Comparison of ENCODE assay signal across 11 cellular contexts in the genomic region with DNA sequence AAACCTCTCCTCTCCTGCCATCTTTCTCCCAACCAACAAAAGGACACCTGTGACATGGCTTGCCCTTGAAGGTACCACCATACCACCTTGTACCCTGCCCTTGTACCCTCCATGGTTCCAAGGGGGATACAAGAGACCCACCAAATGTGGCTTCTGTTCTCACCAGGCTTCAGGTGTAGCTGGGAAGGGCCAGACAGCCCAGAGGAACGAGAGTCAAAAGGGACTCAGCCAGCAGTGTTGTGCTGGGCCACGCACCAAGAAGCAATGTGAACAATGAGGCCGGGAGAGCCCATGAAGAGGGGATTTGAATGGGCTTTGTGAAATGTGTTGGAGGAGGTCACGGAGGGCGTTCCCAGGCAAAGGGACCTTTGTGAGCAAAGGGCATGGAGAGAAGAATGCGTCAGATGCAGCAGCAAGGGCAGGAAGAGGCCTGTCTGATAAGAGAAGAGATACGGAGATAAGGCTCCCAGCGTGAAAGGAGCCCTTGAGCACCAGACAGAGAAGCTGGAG. TPM values are rescaled to one million over a fixed set of nuclear protein-coding genes. Genes with fewer than 3 reads are reported as not detected.
DNase-seq lines count a peak whose midpoint lies in the region; ATAC-seq and TF ChIP-seq lines count a peak whose summit lies in the region.
"Had no signal": no experiment of that assay in that cellular context is flagged by ENCODE, and none has a peak within 500 bp of the region (broad histone marks: within the 10 kb centered on the region; RNA-seq: fewer than 3 reads in every experiment).

No MANE protein-coding gene starts in this region.

- H3K23ac ChIP-seq in mesendoderm (ENCODE audit: low read length) (no peak overlapping the region), H9 (ENCODE audit: insufficient read length, low read depth, low read length) (no peak overlapping the region)

- H3K36me3 ChIP-seq in CD8-positive, alpha-beta memory T cell (ENCODE audit: insufficient read depth, low read length) = no peaks in the 10 kb centered on the region
- no peaks in the 10 kb centered on the region for H3K36me3 ChIP-seq in mesendoderm (ENCODE audit: control insufficient read depth, insufficient read depth, low read length)
- H3K36me3 ChIP-seq: right atrium auricular region had no signal

- H4K91ac ChIP-seq in H9 (ENCODE audit: insufficient read length, low read depth, low read length) = no peak overlapping the region

- no peak overlapping the region for H3K9ac ChIP-seq in mesendoderm (ENCODE audit: low read length)
- H3K9ac ChIP-seq in H9 (ENCODE audit: extremely low read depth, insufficient read length, low read length) = no peak overlapping the region

- H3K36me3 Mint-ChIP-seq in CD8-positive, alpha-beta memory T cell = no peaks in the 10 kb centered on the region
- no peaks in the 10 kb centered on the region for H3K36me3 Mint-ChIP-seq in activated naive CD8-positive, alpha-beta T cell treated with anti-CD3 and anti-CD28 coated beads, Interleukin-2, amount 10 ng/mL, durations not matched to agents 7 days and 5 days
- H3K36me3 Mint-ChIP-seq in H9 (ENCODE audit: insufficient read depth in 1 of 3, low read depth in 3 of 3) = no peaks in the 10 kb centered on the region

- H4K20me1 ChIP-seq in H9 (ENCODE audit: control insufficient read depth, insufficient read depth, insufficient read length) = no peaks in the 10 kb centered on the region

- ATAC-seq in activated naive CD8-positive, alpha-beta T cell treated with anti-CD3 and anti-CD28 coated beads, Interleukin-2, amount 10 ng/mL, durations not matched to agents 7 days and 5 days (ENCODE audit: low read depth) = no peak
- no peak for ATAC-seq in HG03432 (IDR thresholded peaks at IDR 0.05; ENCODE audit: unreplicated experiment)

- CTCF ChIA-PET in CD8-positive, alpha-beta memory T cell (lab: Charles Lee) = no interaction called here

- H3K4me1 Mint-ChIP-seq in CD8-positive, alpha-beta memory T cell = peaks cover 40 to 46% (median 42%) of the 10 kb centered on the region in 3 donors
- H3K4me1 Mint-ChIP-seq in activated naive CD8-positive, alpha-beta T cell treated with anti-CD3 and anti-CD28 coated beads, Interleukin-2, amount 10 ng/mL, durations not matched to agents 7 days and 5 days = peaks cover 28% of the 10 kb centered on the region
- H3K4me1 Mint-ChIP-seq in H9 = peaks cover 0 to 4% of the 10 kb centered on the region in 2 experiments; a peak in 3 of 4 replicates

- DNase-seq in CD8-positive, alpha-beta memory T cell = peak in 3 of 5 donors; percentile 9 to 36 (median 22)
- DNase-seq in NCI-H146 treated with DMSO at 0.1 percent for 48 hours (lab: John Stamatoyannopoulos, UW; ENCODE audit: unreplicated experiment) = peak; percentile 39
- no peak for DNase-seq in activated naive CD8-positive, alpha-beta T cell treated with anti-CD3 and anti-CD28 coated beads, Interleukin-2, amount 10 ng/mL, durations not matched to agents 7 days and 5 days
- peak; percentile 98 for DNase-seq in mesendoderm
- no peak for DNase-seq in AG08395 (ENCODE audit: low spot score)
- DNase-seq in H9 = no peak
- DNase-seq in NCI-H1694 (lab: John Stamatoyannopoulos, UW) = no peak
- DNase-seq: caudate nucleus, COR-L47 had no signal

- H4K8ac ChIP-seq in mesendoderm (ENCODE audit: low read depth, low read length) = no peak overlapping the region
- H4K8ac ChIP-seq in H9 (replicated peaks; ENCODE audit: insufficient read length, low read depth, low read length) = no peak overlapping the region

- TF ChIP-seq CTCF in H9 (conservative IDR thresholded peaks at IDR 0.05) = no peak

- peak overlapping the region; percentile 95 for H2BK5ac ChIP-seq in mesendoderm (ENCODE audit: low read length)
- H2BK5ac ChIP-seq in H9 (ENCODE audit: insufficient read length, low read length) = no peak overlapping the region

- H3K18ac ChIP-seq in mesendoderm (ENCODE audit: low read length) (peak overlapping the region; percentile 53), H9 (ENCODE audit: insufficient read length, low read depth, low read length) (no peak overlapping the region)

- peak overlapping the region; percentile 37 to 92 (median 60) for H3K4me3 Mint-ChIP-seq in CD8-positive, alpha-beta memory T cell
- H3K4me3 Mint-ChIP-seq in activated naive CD8-positive, alpha-beta T cell treated with anti-CD3 and anti-CD28 coated beads, Interleukin-2, amount 10 ng/mL, durations not matched to agents 7 days and 5 days = peak overlapping the region; percentile 76
- no peak overlapping the region for H3K4me3 Mint-ChIP-seq in H9

- no peaks in the 10 kb centered on the region for H3K27me3 ChIP-seq in CD8-positive, alpha-beta memory T cell (ENCODE audit: insufficient read depth, low read length, poor library complexity, severe bottlenecking)
- H3K27me3 ChIP-seq in mesendoderm (ENCODE audit: insufficient read depth, low read length, poor library complexity) (no peaks in the 10 kb centered on the region), H9 (ENCODE audit: insufficient read depth, low read length) (no peaks in the 10 kb centered on the region)
- H3K27me3 ChIP-seq: right atrium auricular region had no signal

- peaks cover 43% of the 10 kb centered on the region for H3K4me1 ChIP-seq in CD8-positive, alpha-beta memory T cell (ENCODE audit: insufficient read depth, low read length)
- peaks cover 15% of the 10 kb centered on the region for H3K4me1 ChIP-seq in mesendoderm (ENCODE audit: control insufficient read depth, low read depth, low read length)
- no peaks in the 10 kb centered on the region for H3K4me1 ChIP-seq in H9 (ENCODE audit: insufficient read depth, low read length)
- H3K4me1 ChIP-seq: right atrium auricular region had no signal

- H3K9me3 ChIP-seq in CD8-positive, alpha-beta memory T cell (ENCODE audit: low read length) = no peaks in the 10 kb centered on the region
- no peaks in the 10 kb centered on the region for H3K9me3 ChIP-seq in H9 (ENCODE audit: control insufficient read depth, low read depth, low read length)
- H3K9me3 ChIP-seq: right atrium auricular region had no signal

- H2AK5ac ChIP-seq in mesendoderm (ENCODE audit: low read length) (no peak overlapping the region), H9 (ENCODE audit: insufficient read length, low read length) (no peak overlapping the region)

- H4K5ac ChIP-seq in mesendoderm (ENCODE audit: low read length) (no peak overlapping the region), H9 (ENCODE audit: insufficient read length, low read depth, low read length) (no peak overlapping the region)

- H3K27me3 Mint-ChIP-seq in CD8-positive, alpha-beta memory T cell = peaks cover 4 to 5% of the 10 kb centered on the region in 2 donors
- H3K27me3 Mint-ChIP-seq in activated naive CD8-positive, alpha-beta T cell treated with anti-CD3 and anti-CD28 coated beads, Interleukin-2, amount 10 ng/mL, durations not matched to agents 7 days and 5 days = peaks cover 4% of the 10 kb centered on the region
- peaks cover 3% of the 10 kb centered on the region for H3K27me3 Mint-ChIP-seq in H9 (ENCODE audit: low read depth)

- H3K4ac ChIP-seq in mesendoderm (ENCODE audit: low read depth, low read length) (no peak overlapping the region), H9 (ENCODE audit: low read depth, low read length) (no peak overlapping the region)

- no peak overlapping the region for H2AFZ ChIP-seq in H9 (ENCODE audit: low read length)

- H3K79me2 ChIP-seq in mesendoderm (ENCODE audit: control insufficient read depth, insufficient read depth, low read length) = no peaks in the 10 kb centered on the region
- H3K79me2 ChIP-seq in H9 (ENCODE audit: insufficient read depth, low read length) = no peaks in the 10 kb centered on the region

- H3K4me3 ChIP-seq in CD8-positive, alpha-beta memory T cell (ENCODE audit: low read length) = no peak overlapping the region
- H3K4me3 ChIP-seq in mesendoderm (ENCODE audit: low read length) = no peak overlapping the region
- H3K4me3 ChIP-seq: right atrium auricular region had no signal

- POLR2A ChIA-PET in CD8-positive, alpha-beta memory T cell (lab: Charles Lee) = no interaction called here
- POLR2A ChIA-PET in activated naive CD8-positive, alpha-beta T cell treated with anti-CD3 and anti-CD28 coated beads, Interleukin-2, amount 10 ng/mL, durations not matched to agents 7 days and 5 days (lab: Charles Lee) = no interaction called here

- H3K27ac Mint-ChIP-seq in CD8-positive, alpha-beta memory T cell = peak overlapping the region; percentile 65 to 98 (median 94)
- H3K27ac Mint-ChIP-seq in activated naive CD8-positive, alpha-beta T cell treated with anti-CD3 and anti-CD28 coated beads, Interleukin-2, amount 10 ng/mL, durations not matched to agents 7 days and 5 days = peak overlapping the region; percentile 86
- no peak overlapping the region; a peak in 1 of 7 replicates for H3K27ac Mint-ChIP-seq in H9

- H3K27ac ChIP-seq in CD8-positive, alpha-beta memory T cell (ENCODE audit: low read depth, low read length) = peak overlapping the region; percentile 40
- peak overlapping the region; percentile 37 for H3K27ac ChIP-seq in mesendoderm (ENCODE audit: low read depth, low read length)
- H3K27ac ChIP-seq in H9 (ENCODE audit: insufficient read length, low read depth, low read length) = no peak overlapping the region
- H3K27ac ChIP-seq: right atrium auricular region had no signal

- H3K56ac ChIP-seq in mesendoderm (ENCODE audit: low read length) (peak overlapping the region; percentile 77), H9 (ENCODE audit: insufficient read length, low read depth, low read length) (no peak overlapping the region)

- no peak overlapping the region for H3K14ac ChIP-seq in H9 (ENCODE audit: insufficient read depth, low read length)

- H3K4me2 ChIP-seq in mesendoderm (ENCODE audit: low read length) = no peak overlapping the region
- H3K4me2 ChIP-seq in H9 (ENCODE audit: insufficient read depth, insufficient read length, low read length) = no peak overlapping the region

- no peaks in the 10 kb centered on the region for H3K79me1 ChIP-seq in mesendoderm (ENCODE audit: low read length)
- no peaks in the 10 kb centered on the region for H3K79me1 ChIP-seq in H9 (ENCODE audit: insufficient read depth, low read depth, low read length, poor library complexity, severe bottlenecking)

- H3K9me3 Mint-ChIP-seq in CD8-positive, alpha-beta memory T cell = no peaks in the 10 kb centered on the region
- H3K9me3 Mint-ChIP-seq in activated naive CD8-positive, alpha-beta T cell treated with anti-CD3 and anti-CD28 coated beads, Interleukin-2, amount 10 ng/mL, durations not matched to agents 7 days and 5 days = no peaks in the 10 kb centered on the region
- H3K9me3 Mint-ChIP-seq in H9 = peaks cover 0 to 1% of the 10 kb centered on the region in 2 experiments; a peak in 1 of 5 replicates

- WGBS in mesendoderm (ENCODE audit: extremely low coverage, insufficient coverage, low lambda C conversion rate) = no CpG with 5 or more reads among the region's 8 CpGs
- WGBS in H9 (ENCODE audit: extremely low coverage, insufficient read length, low lambda C conversion rate) = no CpG with 5 or more reads among the region's 8 CpGs

- no peak overlapping the region for H2BK20ac ChIP-seq in H9 (ENCODE audit: low read depth, low read length, poor library complexity, severe bottlenecking)

- no peak overlapping the region for H2BK15ac ChIP-seq in mesendoderm (replicated peaks; ENCODE audit: low read depth)
- H2BK15ac ChIP-seq in H9 (ENCODE audit: low read depth, low read length) = no peak overlapping the region

- no peak overlapping the region for H2BK120ac ChIP-seq in mesendoderm (ENCODE audit: low read depth, low read length)
- H2BK120ac ChIP-seq in H9 (ENCODE audit: low read depth, low read length, poor library complexity, severe bottlenecking) = no peak overlapping the region

- no peaks in the 10 kb centered on the region for H3K23me2 ChIP-seq in H9 (ENCODE audit: insufficient read length, low read depth, low read length, poor library complexity, severe bottlenecking)

- no peak overlapping the region for H3T11ph ChIP-seq in H9 (ENCODE audit: low read length)

- no peak overlapping the region for H2BK12ac ChIP-seq in H9 (ENCODE audit: insufficient read length, low read depth, low read length)

RNA-seq across cellular contexts. Expression of a gene that starts 48.6 kb away (rescaled TPM):
- total RNA-seq in CD8-positive, alpha-beta memory T cell = under 1 TPM; 0.35 to 0.39 TPM
- 0.16 TPM for polyA plus RNA-seq in CD8-positive, alpha-beta memory T cell
- under 1 TPM; 0.30 to 0.43 TPM for total RNA-seq in activated naive CD8-positive, alpha-beta T cell treated with anti-CD3 and anti-CD28 coated beads, Interleukin-2, amount 10 ng/mL, durations not matched to agents 7 days and 5 days
- polyA plus RNA-seq in mesendoderm (2013, experiment 1 of 2) = 0.31 TPM
- 0.25 TPM for polyA plus RNA-seq in mesendoderm (2013, experiment 2 of 2)
- 0.42 TPM in 1 of 2 replicates, not detected in the other for total RNA-seq in H9 (2021)

Comparison
In these comparisons a context has a peak if more than half of its experiments do, and no peak if none do; other contexts are left out.
1. DNase-seq: peak in CD8-positive, alpha-beta memory T cell (3 of 5), NCI-H146 treated with DMSO at 0.1 percent for 48 hours (single experiment) and mesendoderm (single experiment); none in activated naive CD8-positive, alpha-beta T cell treated with anti-CD3 and anti-CD28 coated beads, Interleukin-2, amount 10 ng/mL, durations not matched to agents 7 days and 5 days (single experiment), AG08395 (single experiment), H9 (single experiment) and NCI-H1694 (single experiment).
2. H3K27ac Mint-ChIP-seq: peak in CD8-positive, alpha-beta memory T cell (8 of 8) and activated naive CD8-positive, alpha-beta T cell treated with anti-CD3 and anti-CD28 coated beads, Interleukin-2, amount 10 ng/mL, durations not matched to agents 7 days and 5 days (single experiment); none in H9 (0 of 3).
3. H3K4me3 Mint-ChIP-seq: peak in CD8-positive, alpha-beta memory T cell (7 of 7) and activated naive CD8-positive, alpha-beta T cell treated with anti-CD3 and anti-CD28 coated beads, Interleukin-2, amount 10 ng/mL, durations not matched to agents 7 days and 5 days (single experiment); none in H9 (0 of 2).